9 cellular contexts compared by ENCODE assay signal in the genomic region with DNA sequence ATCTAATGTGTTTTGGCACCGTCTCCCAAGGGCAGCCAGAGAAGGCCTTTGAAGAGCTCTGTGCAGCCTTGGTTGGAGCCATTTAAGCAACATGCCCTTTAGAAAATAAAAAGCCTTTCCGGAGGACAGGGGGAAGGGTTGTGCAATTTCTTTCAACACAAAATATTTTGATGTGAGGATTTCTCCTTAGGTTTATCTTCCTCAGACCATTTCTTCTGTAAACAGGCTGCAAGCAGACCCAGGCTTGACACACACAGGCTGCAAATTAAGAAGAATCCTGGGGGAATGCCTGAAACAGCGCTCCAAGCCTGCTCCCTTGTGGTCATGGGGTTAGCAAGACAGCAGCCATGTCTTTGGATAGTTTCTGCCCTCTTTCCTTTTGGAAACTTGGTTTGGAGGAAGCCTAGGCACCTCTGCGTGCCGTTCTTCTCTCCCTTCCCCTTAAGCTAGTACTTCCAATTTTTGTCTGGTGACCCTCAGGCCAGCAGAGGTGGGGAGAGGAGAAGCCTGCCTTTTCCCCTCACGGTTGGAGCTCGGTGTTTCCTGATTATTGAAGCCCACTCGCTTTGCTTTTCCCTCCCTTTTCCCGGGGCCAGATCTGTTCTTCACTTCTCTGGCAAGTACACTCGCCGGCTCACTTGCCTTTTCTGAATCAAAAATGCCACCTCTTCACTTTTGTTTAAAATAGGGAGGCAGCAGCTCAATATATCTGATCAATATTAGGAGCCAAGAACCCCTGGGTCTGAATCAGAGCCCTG. TPM values are rescaled to one million over a fixed set of nuclear protein-coding genes. Genes with fewer than 3 reads are reported as not detected.
A peak's percentile ranks its signal among the peaks of the same experiment; 100 is the strongest.
DNase-seq lines count a peak whose midpoint lies in the region; ATAC-seq and TF ChIP-seq lines count a peak whose summit lies in the region.
"Had no signal": no experiment of that assay in that cellular context is flagged by ENCODE, and none has a peak within 500 bp of the region (broad histone marks: within the 10 kb centered on the region; RNA-seq: fewer than 3 reads in every experiment).

No MANE protein-coding gene starts in this region.

- TF ChIP-seq CTCF in Panc1 (IDR thresholded peaks at IDR 0.05) (peak; percentile 25; the same call in 1 of the 2 replicates), gastroesophageal sphincter (IDR thresholded peaks at IDR 0.05) (peak in 3 of 4 experiments; percentile 24 to 48 (median 42)), retinal pigment epithelial cell (conservative IDR thresholded peaks at IDR 0.05; ENCODE audit: low read depth, low read length) (peak; percentile 46)

- intact Hi-C loops in Panc1 (cut with micrococcal nuclease; ENCODE audit: unreplicated experiment): no loop called here

- CTCF ChIA-PET in Panc1 (lab: Charles Lee): no interaction called here

- H3K27ac ChIP-seq in Panc1 (ENCODE audit: low read length): no peak overlapping the region
- peak overlapping the region; percentile 60 to 81 (median 74) for H3K27ac ChIP-seq in gastroesophageal sphincter

- in situ Hi-C loops in Panc1 (cut with HindIII; ENCODE audit: low pct_unique_long_range_greater_than_20kb, low sequenced_read_pairs): no loop called here

- H3K4me3 ChIP-seq in Panc1 (ENCODE audit: low read depth in 2 of 2, low read length in 2 of 2) (no peak overlapping the region), gastroesophageal sphincter (no peak overlapping the region), retinal pigment epithelial cell (ENCODE audit: low read length) (no peak overlapping the region)

- H3K27me3 ChIP-seq in Panc1 (ENCODE audit: control insufficient read depth, insufficient read depth, low read length) (no peaks in the 10 kb centered on the region), gastroesophageal sphincter (no peaks in the 10 kb centered on the region)

- BruUV-seq in Panc1 (replicated peaks; lab: Mats Ljungman, UMichigan): no TSS peak

- POLR2A ChIA-PET in Panc1 (lab: Charles Lee): interaction anchor here (0.6 kb wide), 1 partner anchor 47 kb away, joined by 3 read pairs; no protein-coding TSS in a partner anchor

- H3K4me1 ChIP-seq in Panc1 (ENCODE audit: control insufficient read depth, insufficient read depth, low read length) (peaks cover 5% of the 10 kb centered on the region; the same call in 1 of the 2 replicates), gastroesophageal sphincter (peaks cover 11 to 30% (median 14%) of the 10 kb centered on the region in 3 donors)

- H3K9me3 ChIP-seq in Panc1 (ENCODE audit: control insufficient read depth, insufficient read depth, low read depth, low read length) (peaks cover 12% of the 10 kb centered on the region; the same call in 1 of the 2 replicates), gastroesophageal sphincter (no peaks in the 10 kb centered on the region)

- DNase-seq in H4 (ENCODE audit: low spot score) (peak; percentile 66), Panc1 (ENCODE audit: low read depth, low spot score) (no peak), retinal pigment epithelial cell (ENCODE audit: low read depth) (no peak), NK-92 (lab: John Stamatoyannopoulos, UW; ENCODE audit: unreplicated experiment) (no peak), NCI-H774 (lab: John Stamatoyannopoulos, UW) (no peak), cortex of kidney (lab: John Stamatoyannopoulos, UW) (no peak)

- no peak for TF ChIP-seq EP300 in gastroesophageal sphincter (IDR thresholded peaks at IDR 0.05)

- WGBS in gastroesophageal sphincter (ENCODE audit: low coverage in 1 of 2), 2 donors: 62 to 64% methylated on average over 3 to 11 of the region's 11 CpGs

- no peaks in the 10 kb centered on the region for H3K36me3 ChIP-seq in Panc1 (ENCODE audit: control insufficient read depth, insufficient read depth, low read length)
- no peaks in the 10 kb centered on the region for H3K36me3 ChIP-seq in gastroesophageal sphincter

- ATAC-seq in Panc1 (no peak), gastroesophageal sphincter (peak; percentile 82), GM18858 (IDR thresholded peaks at IDR 0.05; ENCODE audit: unreplicated experiment) (no peak)

- no peak for TF ChIP-seq POLR2A in gastroesophageal sphincter (IDR thresholded peaks at IDR 0.05)

RNA-seq across cellular contexts. Expression of a gene that starts 39.6 kb away (rescaled TPM):
- not detected in 2 replicates for total RNA-seq in H4 (2014; rRNA removed; shearing (Covaris generic))
- not detected for total RNA-seq in Panc1 (2021; ENCODE audit: unreplicated experiment)
- not detected for polyA plus RNA-seq in Panc1 (2012; ENCODE audit: insufficient read length)
- under 1 TPM in 1 of 4 donors, not detected in 3; 0.54 TPM for total RNA-seq in gastroesophageal sphincter
- total RNA-seq: HT1080 had no signal
